In genomic region chr2:239272626-239273025, GRCh38 we compare ENCODE assay signal across 17 cellular contexts.
DNase-seq lines count a peak whose midpoint lies in the region; ATAC-seq, FAIRE-seq and TF ChIP-seq lines count a peak whose summit lies in the region.
"Had no signal": no experiment of that assay in that cellular context is flagged by ENCODE, and none has a peak within 500 bp of the region (broad histone marks: within the 10 kb centered on the region; RNA-seq: fewer than 3 reads in every experiment).

No MANE protein-coding gene starts in this region.

- no peak for TF ChIP-seq POLR2A in GM12891 (IDR thresholded peaks at IDR 0.05; ENCODE audit: low read depth, low read length)

- DNase-seq in activated CD4-positive, alpha-beta T cell treated with anti-CD3 and anti-CD28 coated beads for 36 hours: peak; percentile 3
- no peak for DNase-seq in activated CD4-positive, alpha-beta T cell treated with anti-CD3 and anti-CD28 coated beads for 4 hours
- DNase-seq in T-helper 17 cell (no peak), immature natural killer cell (no peak), GM12891 (ENCODE audit: insufficient read length, low spot score) (no peak)
- no peak for DNase-seq in stimulated activated effector memory CD8-positive, alpha-beta T cell treated with anti-CD3 and anti-CD28 coated beads, Interleukin-12 subunit alpha, Interleukin-12 subunit beta, amount 100 ng/mL, for 72 hours (ENCODE audit: low spot score in 2 of 2)
- DNase-seq in activated naive CD4-positive, alpha-beta T cell treated with anti-CD3 and anti-CD28 coated beads, Interleukin-2, amount 50 U/mL, for 16 hours: no peak
- DNase-seq: activated CD4-positive, alpha-beta memory T cell treated with anti-CD3 and anti-CD28 coated beads, Interleukin-2, amount 10 ng/mL, durations not matched to agents 7 days and 5 days; activated T-cell treated with anti-CD3 and anti-CD28 coated beads, Interleukin-2, amount 50 U/mL, for 72 hours; NCI-H1436; SK-N-SH; small intestine; stimulated activated CD8-positive, alpha-beta memory T cell treated with anti-CD3 and anti-CD28 coated beads, Interleukin-4, amount 100 ng/mL, for 48 hours had no signal

- H3K27me3 Mint-ChIP-seq in activated CD4-positive, alpha-beta T cell treated with anti-CD3 and anti-CD28 coated beads for 36 hours: peaks cover 35% of the 10 kb centered on the region
- H3K27me3 Mint-ChIP-seq in T-helper 17 cell (no peaks in the 10 kb centered on the region), immature natural killer cell (ENCODE audit: low read depth in 3 of 3) (peaks cover 6 to 22% (median 15%) of the 10 kb centered on the region in 3 donors)

- POLR2A ChIA-PET in activated CD4-positive, alpha-beta T cell treated with anti-CD3 and anti-CD28 coated beads for 36 hours (lab: Charles Lee): interaction anchor here (1.3 to 2.1 kb wide), 2 partner anchors 22 to 128 kb away, joined by 3 to 5 read pairs; partner anchors contain the start of gene HDAC4

- H3K27ac Mint-ChIP-seq in activated CD4-positive, alpha-beta T cell treated with anti-CD3 and anti-CD28 coated beads for 36 hours: no peak overlapping the region
- H3K27ac Mint-ChIP-seq in T-helper 17 cell (peak overlapping the region; percentile 96), immature natural killer cell (peak overlapping the region in 5 of 6 donors; percentile 55 to 100 (median 98))
- peak overlapping the region; percentile 60 for H3K27ac Mint-ChIP-seq in stimulated activated effector memory CD8-positive, alpha-beta T cell treated with anti-CD3 and anti-CD28 coated beads, Interleukin-12 subunit alpha, Interleukin-12 subunit beta, amount 100 ng/mL, for 72 hours
- H3K27ac Mint-ChIP-seq: activated T-cell treated with anti-CD3 and anti-CD28 coated beads, Interleukin-2, amount 50 U/mL, for 72 hours had no signal

- CTCF ChIA-PET in activated CD4-positive, alpha-beta T cell treated with anti-CD3 and anti-CD28 coated beads for 36 hours (lab: Charles Lee): interaction anchor here (1.0 to 2.6 kb wide), 3 partner anchors 9 to 128 kb away, joined by 3 to 6 read pairs (median 5); no protein-coding TSS in a partner anchor

- H3K4me1 Mint-ChIP-seq in activated CD4-positive, alpha-beta T cell treated with anti-CD3 and anti-CD28 coated beads for 36 hours: peaks cover 66% of the 10 kb centered on the region
- H3K4me1 Mint-ChIP-seq in T-helper 17 cell: peaks cover 52% of the 10 kb centered on the region
- H3K4me1 Mint-ChIP-seq in immature natural killer cell: peaks cover 31 to 83% of the 10 kb centered on the region in 2 donors
- H3K4me1 Mint-ChIP-seq in stimulated activated effector memory CD8-positive, alpha-beta T cell treated with anti-CD3 and anti-CD28 coated beads, Interleukin-12 subunit alpha, Interleukin-12 subunit beta, amount 100 ng/mL, for 72 hours: peaks cover 82% of the 10 kb centered on the region

- intact Hi-C loops in activated CD4-positive, alpha-beta T cell treated with anti-CD3 and anti-CD28 coated beads for 36 hours (cut with DNase I, micrococcal nuclease): loop anchor here in 1 of 2 experiments (10.0 kb wide), 1 partner anchor 652 kb away; no protein-coding TSS in a partner anchor

- H3K4me3 Mint-ChIP-seq in activated CD4-positive, alpha-beta T cell treated with anti-CD3 and anti-CD28 coated beads for 36 hours: no peak overlapping the region
- H3K4me3 Mint-ChIP-seq in T-helper 17 cell (peak overlapping the region; percentile 92), immature natural killer cell (no peak overlapping the region)
- no peak overlapping the region for H3K4me3 Mint-ChIP-seq in stimulated activated effector memory CD8-positive, alpha-beta T cell treated with anti-CD3 and anti-CD28 coated beads, Interleukin-12 subunit alpha, Interleukin-12 subunit beta, amount 100 ng/mL, for 72 hours

- FAIRE-seq in GM12891 (lab: Jason Lieb, UNC): no peak
- FAIRE-seq: small intestine, TTC549 had no signal

- no peaks in the 10 kb centered on the region for H3K9me3 Mint-ChIP-seq in activated CD4-positive, alpha-beta T cell treated with anti-CD3 and anti-CD28 coated beads for 36 hours (ENCODE audit: low read depth)
- no peaks in the 10 kb centered on the region for H3K9me3 Mint-ChIP-seq in immature natural killer cell
- no peaks in the 10 kb centered on the region for H3K9me3 Mint-ChIP-seq in stimulated activated effector memory CD8-positive, alpha-beta T cell treated with anti-CD3 and anti-CD28 coated beads, Interleukin-12 subunit alpha, Interleukin-12 subunit beta, amount 100 ng/mL, for 72 hours
- H3K9me3 Mint-ChIP-seq: activated CD4-positive, alpha-beta memory T cell treated with anti-CD3 and anti-CD28 coated beads, Interleukin-2, amount 10 ng/mL, durations not matched to agents 7 days and 5 days; activated T-cell treated with anti-CD3 and anti-CD28 coated beads, Interleukin-2, amount 50 U/mL, for 72 hours had no signal

- no peak for ATAC-seq in activated CD4-positive, alpha-beta T cell treated with anti-CD3 and anti-CD28 coated beads for 36 hours
- no peak for ATAC-seq in T-helper 17 cell
- no peak for ATAC-seq in stimulated activated effector memory CD8-positive, alpha-beta T cell treated with anti-CD3 and anti-CD28 coated beads, Interleukin-12 subunit alpha, Interleukin-12 subunit beta, amount 100 ng/mL, for 72 hours
- ATAC-seq in GM19455 (IDR thresholded peaks at IDR 0.05; ENCODE audit: unreplicated experiment): no peak
- ATAC-seq: activated T-cell treated with anti-CD3 and anti-CD28 coated beads, Interleukin-2, amount 50 U/mL, for 72 hours; Panc1 had no signal

- peaks cover 10% of the 10 kb centered on the region for H3K36me3 Mint-ChIP-seq in activated CD4-positive, alpha-beta T cell treated with anti-CD3 and anti-CD28 coated beads for 36 hours (ENCODE audit: low read depth)
- H3K36me3 Mint-ChIP-seq in T-helper 17 cell (ENCODE audit: low read depth) (peaks cover 2% of the 10 kb centered on the region), immature natural killer cell (peaks cover 0 to 10% (median 0%) of the 10 kb centered on the region in 3 donors)
- H3K36me3 Mint-ChIP-seq in stimulated activated effector memory CD8-positive, alpha-beta T cell treated with anti-CD3 and anti-CD28 coated beads, Interleukin-12 subunit alpha, Interleukin-12 subunit beta, amount 100 ng/mL, for 72 hours: peaks cover 23% of the 10 kb centered on the region

- H3K9me3 ChIP-seq in T-helper 17 cell (ENCODE audit: control insufficient read depth, low read length, poor library complexity, severe bottlenecking): no peaks in the 10 kb centered on the region
- H3K9me3 ChIP-seq: adrenal gland, SK-N-SH had no signal

TF ChIP-seq in GM12891, 5 proteins besides CTCF, POLR2A, EP300 and RAD21:
- TF ChIP-seq SPI1 (IDR thresholded peaks at IDR 0.05; ENCODE audit: low read depth, low read length) (no peak), PAX5 (IDR thresholded peaks at IDR 0.05; ENCODE audit: insufficient read depth, low read length, severe bottlenecking) (no peak), POLR2AphosphoS5 (IDR thresholded peaks at IDR 0.05; ENCODE audit: low read depth, low read length) (no peak), POU2F2 (IDR thresholded peaks at IDR 0.05; ENCODE audit: low read depth, low read length) (no peak)
